Comparison of ENCODE assay signal across 9 cellular contexts in the genomic region with DNA sequence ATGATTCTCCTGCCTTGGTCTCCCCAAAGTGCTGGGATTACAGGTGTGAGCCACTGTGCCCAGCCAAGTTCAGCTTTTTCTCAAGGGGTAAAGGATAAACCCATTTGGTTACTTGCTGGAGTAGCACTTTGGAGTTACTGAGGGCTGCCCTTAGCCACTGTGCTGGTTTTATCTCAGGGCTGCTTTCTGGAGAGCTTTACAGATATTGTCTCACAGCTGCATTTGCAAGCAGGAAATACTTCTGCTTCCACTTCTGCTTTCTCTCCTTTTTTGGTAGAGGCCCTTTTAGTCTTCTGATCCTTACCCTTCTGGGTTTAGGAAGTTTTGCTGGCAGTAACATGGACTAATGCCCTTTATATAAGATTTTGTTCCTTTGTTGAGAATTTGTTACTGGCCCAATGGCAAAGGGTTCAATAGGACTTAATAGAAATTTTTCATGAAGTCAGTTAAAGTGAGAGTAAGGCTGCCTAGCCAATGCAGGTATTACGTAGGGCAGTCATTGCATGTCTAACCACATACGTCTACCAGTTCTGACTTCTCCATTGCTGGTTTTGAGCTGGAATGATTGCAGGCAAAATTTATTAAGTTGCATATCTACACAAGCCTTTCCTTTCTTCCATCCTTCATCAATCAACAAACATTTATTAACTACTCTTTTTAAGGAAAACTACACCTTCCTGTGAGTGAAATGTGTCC. TPM values are rescaled to one million over a fixed set of nuclear protein-coding genes. Genes with fewer than 3 reads are reported as not detected.
DNase-seq lines count a peak whose midpoint lies in the region; ATAC-seq lines count a peak whose summit lies in the region.
"Had no signal": no experiment of that assay in that cellular context is flagged by ENCODE, and none has a peak within 500 bp of the region (broad histone marks: within the 10 kb centered on the region; RNA-seq: fewer than 3 reads in every experiment).

No MANE protein-coding gene starts in this region.

- peaks cover 45% of the 10 kb centered on the region for H3K4me1 ChIP-seq in CD4-positive, alpha-beta memory T cell (ENCODE audit: insufficient read depth, low read length)

- H3K4me1 Mint-ChIP-seq in CD4-positive, alpha-beta memory T cell, result peaks cover 49 to 63% (median 54%) of the 10 kb centered on the region in 4 donors
- H3K4me1 Mint-ChIP-seq in central memory CD8-positive, alpha-beta T cell, result peaks cover 59% of the 10 kb centered on the region

- no peak overlapping the region for H3K4me3 ChIP-seq in CD4-positive, alpha-beta memory T cell (ENCODE audit: low read length in 2 of 2)

- peak overlapping the region; percentile 77 to 96 (median 86) for H3K27ac Mint-ChIP-seq in CD4-positive, alpha-beta memory T cell
- peak overlapping the region; percentile 56 for H3K27ac Mint-ChIP-seq in central memory CD8-positive, alpha-beta T cell (ENCODE audit: low read depth)

- peaks cover 77 to 81% of the 10 kb centered on the region in 2 donors for H3K36me3 Mint-ChIP-seq in CD4-positive, alpha-beta memory T cell
- H3K36me3 Mint-ChIP-seq in central memory CD8-positive, alpha-beta T cell (ENCODE audit: insufficient read depth), result peaks cover 93% of the 10 kb centered on the region

- CTCF ChIA-PET in CD4-positive, alpha-beta memory T cell (lab: Charles Lee; ENCODE audit: partially characterized antibody), result interaction anchor here (0.8 to 4.5 kb wide), 6 partner anchors 10 to 274 kb away, joined by 3 to 27 read pairs (median 4); no protein-coding TSS in a partner anchor

- POLR2A ChIA-PET in CD4-positive, alpha-beta memory T cell (lab: Charles Lee; ENCODE audit: partially characterized antibody), result interaction anchor here (1.8 to 3.5 kb wide), 2 partner anchors 12 to 25 kb away, joined by 4 to 23 read pairs; a partner anchor contains a TSS

- no peaks in the 10 kb centered on the region for H3K9me3 Mint-ChIP-seq in CD4-positive, alpha-beta memory T cell
- H3K9me3 Mint-ChIP-seq in central memory CD8-positive, alpha-beta T cell, result no peaks in the 10 kb centered on the region

- intact Hi-C loops in CD4-positive, alpha-beta memory T cell (cut with micrococcal nuclease), result no loop called here

- H3K36me3 ChIP-seq in CD4-positive, alpha-beta memory T cell (ENCODE audit: insufficient read depth, low read length), result peaks cover 84% of the 10 kb centered on the region

- no peak for DNase-seq in CD4-positive, alpha-beta memory T cell
- no peak for DNase-seq in central memory CD8-positive, alpha-beta T cell (ENCODE audit: low spot score in 2 of 2)
- DNase-seq in NCI-H2029 treated with DMSO at 0.1 percent for 48 hours (lab: John Stamatoyannopoulos, UW) (no peak), SW 1271 (lab: John Stamatoyannopoulos, UW) (no peak), A172 (ENCODE audit: low spot score) (no peak), EL (no peak)

- no peaks in the 10 kb centered on the region for H3K9me3 ChIP-seq in CD4-positive, alpha-beta memory T cell (ENCODE audit: control insufficient read depth in 1 of 2, low read length in 2 of 2)

- no peaks in the 10 kb centered on the region for H3K27me3 Mint-ChIP-seq in CD4-positive, alpha-beta memory T cell
- H3K27me3 Mint-ChIP-seq in central memory CD8-positive, alpha-beta T cell, result no peaks in the 10 kb centered on the region

- ATAC-seq in GM19455 (IDR thresholded peaks at IDR 0.05; ENCODE audit: unreplicated experiment) (peak; percentile 81), HG03521 (IDR thresholded peaks at IDR 0.05; ENCODE audit: unreplicated experiment) (peak; percentile 66)
- peak; percentile 29 for ATAC-seq in central memory CD8-positive, alpha-beta T cell (replicated peaks; ENCODE audit: extremely low read depth, poor library complexity, severe bottlenecking)
- ATAC-seq: SK-N-SH treated with all-trans-retinoic acid at 6 μM for 48 hours had no signal

- H3K4me3 Mint-ChIP-seq in CD4-positive, alpha-beta memory T cell, result peak overlapping the region in 4 of 8 donors; percentile 30 to 63 (median 48)
- H3K4me3 Mint-ChIP-seq in central memory CD8-positive, alpha-beta T cell, result no peak overlapping the region

- H3K27ac ChIP-seq in CD4-positive, alpha-beta memory T cell (ENCODE audit: low read depth, low read length), result peak overlapping the region; percentile 27

- no peaks in the 10 kb centered on the region for H3K27me3 ChIP-seq in CD4-positive, alpha-beta memory T cell (ENCODE audit: insufficient read depth, low read length)

RNA-seq across cellular contexts. Expression of a gene that starts 24.4 kb away (rescaled TPM):
- 100 to 1,000 TPM; 285 to 305 TPM for total RNA-seq in CD4-positive, alpha-beta memory T cell
- 100 to 1,000 TPM; 629 to 725 TPM for polyA plus RNA-seq in CD4-positive, alpha-beta memory T cell
- 386 and 407 TPM in 2 replicates for total RNA-seq in A172 (2014; rRNA removed; shearing (Covaris generic))

RNA-seq across cellular contexts. Expression of a gene that starts 32.1 kb away (rescaled TPM):
- 10 to 100 TPM; 56.7 to 64.8 TPM for total RNA-seq in CD4-positive, alpha-beta memory T cell
- 100 to 1,000 TPM; 175 to 292 TPM for polyA plus RNA-seq in CD4-positive, alpha-beta memory T cell
- total RNA-seq in A172 (2014; rRNA removed; shearing (Covaris generic)), result 78.7 and 88.3 TPM in 2 replicates

Comparison
In these comparisons a context has a peak if more than half of its experiments do, and no peak if none do; other contexts are left out.
1. ATAC-seq: peak in every context shown above with its lines; median percentile 81 in GM19455; 66 in HG03521; 29 in central memory CD8-positive, alpha-beta T cell.